7 cellular contexts compared by ENCODE assay signal in genomic region chr7:151081170-151082101, GRCh38. TPM values are rescaled to one million over a fixed set of nuclear protein-coding genes. Genes with fewer than 3 reads are reported as not detected.
DNase-seq lines count a peak whose midpoint lies in the region; ATAC-seq and TF ChIP-seq lines count a peak whose summit lies in the region.

No MANE protein-coding gene starts in this region.

- no peaks in the 10 kb centered on the region for H3K36me3 ChIP-seq in ectodermal cell (ENCODE audit: control insufficient read depth, insufficient read depth, low read length)
- peaks cover 0 to 9% of the 10 kb centered on the region in 2 donors for H3K36me3 ChIP-seq in muscle layer of duodenum (ENCODE audit: control insufficient read depth in 1 of 2, insufficient read depth in 2 of 2, low read length in 2 of 2)

- H3K4me1 ChIP-seq in ectodermal cell (ENCODE audit: control insufficient read depth, insufficient read depth, low read length) (peaks cover 42% of the 10 kb centered on the region), muscle layer of duodenum (ENCODE audit: control insufficient read depth in 1 of 2, insufficient read depth in 2 of 2, low read length in 2 of 2) (peaks cover 18 to 51% of the 10 kb centered on the region in 2 donors)

- peak; percentile 39 for DNase-seq in NCI-H748 (lab: John Stamatoyannopoulos, UW; ENCODE audit: unreplicated experiment)
- DNase-seq in stimulated activated naive CD4-positive, alpha-beta T cell (lab: John Stamatoyannopoulos, UW): no peak
- DNase-seq in Kasumi-1 (lab: John Stamatoyannopoulos, UW): no peak

- H3K27me3 ChIP-seq in ectodermal cell (ENCODE audit: control insufficient read depth, insufficient read depth, low read length, poor library complexity, severe bottlenecking) (peaks cover 12% of the 10 kb centered on the region), muscle layer of duodenum (ENCODE audit: low read depth, low read length) (no peaks in the 10 kb centered on the region)

- H3K9me3 ChIP-seq in ectodermal cell (ENCODE audit: control insufficient read depth, low read length) (no peaks in the 10 kb centered on the region), muscle layer of duodenum (ENCODE audit: control insufficient read depth in 1 of 2, low read length in 2 of 2) (no peaks in the 10 kb centered on the region)

- TF ChIP-seq CTCF in GM12875 (IDR thresholded peaks at IDR 0.05; ENCODE audit: borderline replicate concordance, insufficient read depth, low read depth, low read length): no peak

- H3K4me3 ChIP-seq in GM12875 (ENCODE audit: low read depth, low read length) (peak overlapping the region; percentile 26), ectodermal cell (ENCODE audit: insufficient read depth, low read depth, low read length) (peak overlapping the region; percentile 82), muscle layer of duodenum (ENCODE audit: low read depth in 1 of 2, low read length in 2 of 2) (peak overlapping the region; percentile 86 to 89)

- WGBS in ectodermal cell, 2 experiments: 39 to 42% methylated on average over 64 of the region's 64 CpGs

- H3K27ac ChIP-seq in ectodermal cell (ENCODE audit: insufficient read depth, low read depth, low read length, poor library complexity, severe bottlenecking) (no peak overlapping the region), muscle layer of duodenum (ENCODE audit: low read length) (peak overlapping the region; percentile 77)

- ATAC-seq in GM19023 (IDR thresholded peaks at IDR 0.05; ENCODE audit: unreplicated experiment): no peak

RNA-seq across cellular contexts. Expression of gene FASTK, which starts 0.8 kb away (rescaled TPM):
- 55.1 TPM for polyA plus RNA-seq in ectodermal cell (2013, experiment 1 of 4)
- 44.8 TPM for polyA plus RNA-seq in ectodermal cell (2013, experiment 2 of 4)
- 48.3 TPM for polyA plus RNA-seq in ectodermal cell (2013, experiment 3 of 4)
- polyA plus RNA-seq in ectodermal cell (2013, experiment 4 of 4): 55.4 TPM

RNA-seq across cellular contexts. Expression of gene TMUB1, which starts 1.9 kb away (rescaled TPM):
- polyA plus RNA-seq in ectodermal cell (2013, experiment 1 of 4): 45.6 TPM
- polyA plus RNA-seq in ectodermal cell (2013, experiment 2 of 4): 38.3 TPM
- 41.6 TPM for polyA plus RNA-seq in ectodermal cell (2013, experiment 3 of 4)
- 41.5 TPM for polyA plus RNA-seq in ectodermal cell (2013, experiment 4 of 4)

RNA-seq across cellular contexts. Expression of gene AGAP3, which starts 4.8 kb away (rescaled TPM):
- 72.8 TPM for polyA plus RNA-seq in ectodermal cell (2013, experiment 1 of 4)
- polyA plus RNA-seq in ectodermal cell (2013, experiment 2 of 4): 63.8 TPM
- polyA plus RNA-seq in ectodermal cell (2013, experiment 3 of 4): 55.5 TPM
- polyA plus RNA-seq in ectodermal cell (2013, experiment 4 of 4): 62.2 TPM

RNA-seq across cellular contexts. Expression of gene SLC4A2, which starts 22.0 kb away (rescaled TPM):
- 86.2 TPM for polyA plus RNA-seq in ectodermal cell (2013, experiment 1 of 4)
- polyA plus RNA-seq in ectodermal cell (2013, experiment 2 of 4): 81.1 TPM
- polyA plus RNA-seq in ectodermal cell (2013, experiment 3 of 4): 63.2 TPM
- polyA plus RNA-seq in ectodermal cell (2013, experiment 4 of 4): 71.0 TPM

RNA-seq across cellular contexts. Expression of gene CDK5, which starts 23.7 kb away (rescaled TPM):
- 17.6 TPM for polyA plus RNA-seq in ectodermal cell (2013, experiment 1 of 4)
- 15.2 TPM for polyA plus RNA-seq in ectodermal cell (2013, experiment 2 of 4)
- 15.4 TPM for polyA plus RNA-seq in ectodermal cell (2013, experiment 3 of 4)
- 18.9 TPM for polyA plus RNA-seq in ectodermal cell (2013, experiment 4 of 4)

Comparison
In these comparisons a context has a peak if more than half of its experiments do, and no peak if none do; other contexts are left out.
1. H3K4me3 ChIP-seq: peak in every context shown above with its lines; median percentile 88 in muscle layer of duodenum; 82 in ectodermal cell; 26 in GM12875.